8 cellular contexts compared by ENCODE assay signal in genomic region chr10:92880233-92880861, GRCh38. TPM values are rescaled to one million over a fixed set of nuclear protein-coding genes. Genes with fewer than 3 reads are reported as not detected.
DNase-seq lines count a peak whose midpoint lies in the region; ATAC-seq and TF ChIP-seq lines count a peak whose summit lies in the region.

No MANE protein-coding gene starts in this region.

- no peak overlapping the region for H3K4me3 Mint-ChIP-seq in activated CD4-positive, alpha-beta T cell treated with anti-CD3 and anti-CD28 coated beads, Interleukin-2, amount 10 ng/mL, durations not matched to agents 24 days and 14 days
- H3K4me3 Mint-ChIP-seq in activated CD4-positive, alpha-beta T cell treated with anti-CD3 and anti-CD28 coated beads for 36 hours: no peak overlapping the region
- H3K4me3 Mint-ChIP-seq in WTC11: no peak overlapping the region

- no peak; the same call in 1 of the 2 replicates for TF ChIP-seq CTCF in WTC11 (IDR thresholded peaks at IDR 0.05)

- peaks cover 8% of the 10 kb centered on the region for H3K4me1 Mint-ChIP-seq in activated CD4-positive, alpha-beta T cell treated with anti-CD3 and anti-CD28 coated beads, Interleukin-2, amount 10 ng/mL, durations not matched to agents 24 days and 14 days
- H3K4me1 Mint-ChIP-seq in activated CD4-positive, alpha-beta T cell treated with anti-CD3 and anti-CD28 coated beads for 36 hours: peaks cover 27% of the 10 kb centered on the region
- H3K4me1 Mint-ChIP-seq in WTC11: no peaks in the 10 kb centered on the region

- intact Hi-C loops in activated CD4-positive, alpha-beta T cell treated with anti-CD3 and anti-CD28 coated beads, Interleukin-2, amount 10 ng/mL, durations not matched to agents 24 days and 14 days (cut with micrococcal nuclease): loop anchor here (1.0 to 10.0 kb wide), 2 partner anchors 37 to 474 kb away; no protein-coding TSS in a partner anchor
- intact Hi-C loops in activated CD4-positive, alpha-beta T cell treated with anti-CD3 and anti-CD28 coated beads for 36 hours (cut with DNase I, micrococcal nuclease): loop anchor here (1.0 to 10.0 kb wide), 6 partner anchors 37 to 404 kb away; partner anchors contain the start of gene CYP26C1 (in 1 of the 2)

- H3K27me3 Mint-ChIP-seq in activated CD4-positive, alpha-beta T cell treated with anti-CD3 and anti-CD28 coated beads, Interleukin-2, amount 10 ng/mL, durations not matched to agents 24 days and 14 days: peaks cover 3% of the 10 kb centered on the region
- no peaks in the 10 kb centered on the region for H3K27me3 Mint-ChIP-seq in activated CD4-positive, alpha-beta T cell treated with anti-CD3 and anti-CD28 coated beads for 36 hours
- H3K27me3 Mint-ChIP-seq in WTC11 (ENCODE audit: low read depth): no peaks in the 10 kb centered on the region

- peak; percentile 63 for DNase-seq in activated CD4-positive, alpha-beta T cell treated with anti-CD3 and anti-CD28 coated beads, Interleukin-2, amount 10 ng/mL, durations not matched to agents 24 days and 14 days
- DNase-seq in activated CD4-positive, alpha-beta T cell treated with anti-CD3 and anti-CD28 coated beads for 36 hours: no peak
- DNase-seq in NCI-H2081 treated with DMSO at 0.1 percent for 48 hours (lab: John Stamatoyannopoulos, UW) (peak; percentile 36), WTC11 (ENCODE audit: low spot score) (no peak), hepatic stellate cell (ENCODE audit: low spot score) (peak; percentile 15), stromal cell of bone marrow (ENCODE audit: low read depth) (peak; percentile 27)
- no peak for DNase-seq in activated naive CD4-positive, alpha-beta T cell treated with Interleukin-2 at 50 U/mL for 16 hours

- no peak overlapping the region for H3K27ac Mint-ChIP-seq in activated CD4-positive, alpha-beta T cell treated with anti-CD3 and anti-CD28 coated beads, Interleukin-2, amount 10 ng/mL, durations not matched to agents 24 days and 14 days
- no peak overlapping the region for H3K27ac Mint-ChIP-seq in activated CD4-positive, alpha-beta T cell treated with anti-CD3 and anti-CD28 coated beads for 36 hours
- H3K27ac Mint-ChIP-seq in WTC11: no peak overlapping the region

- ATAC-seq in activated CD4-positive, alpha-beta T cell treated with anti-CD3 and anti-CD28 coated beads for 36 hours: no peak
- ATAC-seq in WTC11 (peak; percentile 76; the same call in 1 of the 2 replicates), GM21381 (IDR thresholded peaks at IDR 0.05; ENCODE audit: unreplicated experiment) (no peak)

- CTCF ChIA-PET in activated CD4-positive, alpha-beta T cell treated with anti-CD3 and anti-CD28 coated beads for 36 hours (lab: Charles Lee): interaction anchor here (0.6 to 1.1 kb wide), 5 partner anchors 37 to 189 kb away, joined by 3 to 9 read pairs (median 3); no protein-coding TSS in a partner anchor
- CTCF ChIA-PET in WTC11 (lab: Charles Lee): interaction anchor here (0.9 to 1.9 kb wide), 4 partner anchors 32 to 191 kb away, joined by 3 to 23 read pairs (median 7); partner anchors contain the start of genes EXOC6 and HHEX

- no peaks in the 10 kb centered on the region for H3K36me3 Mint-ChIP-seq in activated CD4-positive, alpha-beta T cell treated with anti-CD3 and anti-CD28 coated beads, Interleukin-2, amount 10 ng/mL, durations not matched to agents 24 days and 14 days (ENCODE audit: low read depth)
- H3K36me3 Mint-ChIP-seq in activated CD4-positive, alpha-beta T cell treated with anti-CD3 and anti-CD28 coated beads for 36 hours (ENCODE audit: low read depth): no peaks in the 10 kb centered on the region
- no peaks in the 10 kb centered on the region for H3K36me3 Mint-ChIP-seq in WTC11

- no peaks in the 10 kb centered on the region for H3K9me3 Mint-ChIP-seq in activated CD4-positive, alpha-beta T cell treated with anti-CD3 and anti-CD28 coated beads, Interleukin-2, amount 10 ng/mL, durations not matched to agents 24 days and 14 days
- no peaks in the 10 kb centered on the region for H3K9me3 Mint-ChIP-seq in activated CD4-positive, alpha-beta T cell treated with anti-CD3 and anti-CD28 coated beads for 36 hours (ENCODE audit: low read depth)
- no peaks in the 10 kb centered on the region for H3K9me3 Mint-ChIP-seq in WTC11

- POLR2A ChIA-PET in activated CD4-positive, alpha-beta T cell treated with anti-CD3 and anti-CD28 coated beads for 36 hours (lab: Charles Lee): no interaction called here
- POLR2A ChIA-PET in WTC11 (lab: Charles Lee): no interaction called here

TF ChIP-seq in WTC11, 78 proteins besides CTCF, POLR2A, EP300 and RAD21:
- TF ChIP-seq CREM (CRISPR knock-in tag; IDR thresholded peaks at IDR 0.05) (no peak), FOXP1 (CRISPR knock-in tag; IDR thresholded peaks at IDR 0.05; ENCODE audit: borderline replicate concordance) (no peak), ELF4 (CRISPR knock-in tag; IDR thresholded peaks at IDR 0.05; ENCODE audit: low read depth) (no peak), ZSCAN18 (CRISPR knock-in tag; IDR thresholded peaks at IDR 0.05) (no peak), NFYB (CRISPR knock-in tag; conservative IDR thresholded peaks at IDR 0.05; ENCODE audit: low read depth) (no peak), RELA (CRISPR knock-in tag; IDR thresholded peaks at IDR 0.05; ENCODE audit: borderline replicate concordance) (no peak), ZNF232 (CRISPR knock-in tag; IDR thresholded peaks at IDR 0.05) (no peak), GABPB1 (CRISPR knock-in tag; IDR thresholded peaks at IDR 0.05) (no peak), CDX4 (CRISPR knock-in tag; IDR thresholded peaks at IDR 0.05; ENCODE audit: borderline replicate concordance) (no peak), NR2C2 (CRISPR knock-in tag; IDR thresholded peaks at IDR 0.05) (no peak), GTF2I (CRISPR knock-in tag; conservative IDR thresholded peaks at IDR 0.05) (no peak), SP1 (CRISPR knock-in tag; conservative IDR thresholded peaks at IDR 0.05) (no peak), MLX (CRISPR knock-in tag; IDR thresholded peaks at IDR 0.05) (no peak), FOXJ3 (CRISPR knock-in tag; IDR thresholded peaks at IDR 0.05; ENCODE audit: borderline replicate concordance) (no peak)

RNA-seq across cellular contexts. Expression of gene EXOC6, which starts 32.0 kb away (rescaled TPM):
- 13.1 and 14.2 TPM in 2 replicates for total RNA-seq in activated CD4-positive, alpha-beta T cell treated with anti-CD3 and anti-CD28 coated beads, Interleukin-2, amount 10 ng/mL, durations not matched to agents 24 days and 14 days
- 10 to 100 TPM in 1 of 2 experiments, 1 to 10 TPM in 1; 9.7 to 12.1 TPM for total RNA-seq in activated CD4-positive, alpha-beta T cell treated with anti-CD3 and anti-CD28 coated beads for 36 hours
- total RNA-seq in WTC11 (2021): 4.4 to 5.0 TPM (median 4.5 TPM) in 3 replicates

Comparison
In these comparisons a context has a peak if more than half of its experiments do, and no peak if none do; other contexts are left out.
1. DNase-seq: peak in activated CD4-positive, alpha-beta T cell treated with anti-CD3 and anti-CD28 coated beads, Interleukin-2, amount 10 ng/mL, durations not matched to agents 24 days and 14 days (single experiment), NCI-H2081 treated with DMSO at 0.1 percent for 48 hours (single experiment), hepatic stellate cell (single experiment) and stromal cell of bone marrow (single experiment); none in activated CD4-positive, alpha-beta T cell treated with anti-CD3 and anti-CD28 coated beads for 36 hours (single experiment), WTC11 (single experiment) and activated naive CD4-positive, alpha-beta T cell treated with Interleukin-2 at 50 U/mL for 16 hours (single experiment).